ENCODE assay signal across 7 cellular contexts in the genomic region with DNA sequence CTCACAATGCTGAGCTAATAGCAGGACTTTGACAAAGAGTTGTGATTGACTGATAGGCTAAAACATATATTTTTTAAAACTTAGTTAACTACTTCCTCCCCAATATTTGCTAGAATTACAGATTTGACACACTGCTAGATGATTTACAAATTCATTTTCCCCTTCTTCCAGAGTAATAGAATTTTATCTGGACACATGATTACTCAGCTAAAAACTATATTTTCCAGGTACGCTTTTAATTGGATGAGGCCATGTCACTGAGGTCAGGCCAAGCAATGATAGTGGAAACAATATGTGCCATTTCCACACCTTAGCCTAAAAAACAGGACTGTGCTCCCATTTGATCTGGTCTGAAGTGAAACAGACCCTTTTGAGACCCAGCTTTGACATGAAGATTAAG.
"Had no signal": no experiment of that assay in that cellular context is flagged by ENCODE, and none has a peak within 500 bp of the region (broad histone marks: within the 10 kb centered on the region; RNA-seq: fewer than 3 reads in every experiment).

No MANE protein-coding gene starts in this region.

- ATAC-seq: HepG2 had no signal

- FAIRE-seq: HepG2, HTR-8/SVneo had no signal

- H3K4me1 Mint-ChIP-seq: IgD-negative memory B cell had no signal

- H3K27ac ChIP-seq: HL-60 had no signal

- H3K27me3 Mint-ChIP-seq: IgD-negative memory B cell had no signal

- DNase-seq: IMR-90, KBM-7, KG1 had no signal

- H3K4me3 Mint-ChIP-seq: IgD-negative memory B cell had no signal

- H3K27ac Mint-ChIP-seq: IgD-negative memory B cell had no signal
